Comparison of ENCODE assay signal across 19 cellular contexts in the genomic region with DNA sequence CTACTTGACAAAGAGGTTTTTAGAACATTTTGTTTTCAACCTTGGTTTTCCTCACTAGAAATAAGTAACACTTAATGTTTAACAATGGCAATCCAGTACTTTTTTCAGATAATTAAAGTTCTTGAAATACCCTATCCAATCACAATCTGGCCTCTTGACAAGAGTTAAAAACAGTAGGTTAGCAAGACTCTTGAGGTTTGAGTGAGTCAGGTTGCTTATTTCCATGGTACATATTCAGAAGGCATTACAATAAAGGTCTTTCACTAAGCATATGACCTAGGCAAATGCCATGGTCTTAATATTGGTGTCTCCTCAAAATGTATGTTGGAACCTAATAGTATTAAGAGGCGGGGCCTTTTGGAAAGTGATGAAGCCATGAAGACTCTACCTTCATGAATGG. TPM values are rescaled to one million over a fixed set of nuclear protein-coding genes. Genes with fewer than 3 reads are reported as not detected.
"Had no signal": no experiment of that assay in that cellular context is flagged by ENCODE, and none has a peak within 500 bp of the region (broad histone marks: within the 10 kb centered on the region; RNA-seq: fewer than 3 reads in every experiment).

No MANE protein-coding gene starts in this region.

- H3K4me2 ChIP-seq: neural progenitor cell had no signal

- H3K27ac ChIP-seq: adrenal gland, cardiac muscle cell, esophagus muscularis mucosa, neural progenitor cell, prostate gland, thoracic aorta, upper lobe of left lung had no signal

- H3K9me3 ChIP-seq: adrenal gland, esophagus muscularis mucosa, prostate gland, thoracic aorta, upper lobe of left lung had no signal

- DNase-seq: activated CD4-positive, alpha-beta T cell treated with anti-CD3 and anti-CD28 coated beads, Interleukin-2, amount 10 ng/mL, durations not matched to agents 7 days and 5 days; activated CD8-positive, alpha-beta memory T cell treated with anti-CD3 and anti-CD28 coated beads for 24 hours; activated effector memory CD4-positive, alpha-beta T cell treated with anti-CD3 and anti-CD28 coated beads, Interleukin-2, amount 50 U/mL, for 16 hours; activated naive CD4-positive, alpha-beta T cell treated with anti-CD3 and anti-CD28 coated beads, Interleukin-2, amount 50 U/mL, for 16 hours; activated T-cell treated with anti-CD3 and anti-CD28 coated beads, Interleukin-2, amount 50 U/mL, for 72 hours; adrenal gland; effector CD8-positive, alpha-beta T cell; mesendoderm; naive thymus-derived CD4-positive, alpha-beta T cell; right cardiac atrium; upper lobe of left lung had no signal

- H3K4me1 ChIP-seq: neural progenitor cell, prostate gland, upper lobe of left lung had no signal

- H3K27me3 ChIP-seq: adrenal gland, cardiac muscle cell, esophagus muscularis mucosa, neural progenitor cell, upper lobe of left lung had no signal

- ATAC-seq: activated CD4-positive, CD25-positive, alpha-beta regulatory T cell treated with anti-CD3 and anti-CD28 coated beads, Interleukin-2, amount 50 U/mL, for 24 hours; activated T-cell treated with anti-CD3 and anti-CD28 coated beads, Interleukin-2, amount 50 U/mL, for 72 hours; naive thymus-derived CD4-positive, alpha-beta T cell; right cardiac atrium had no signal

- H2AFZ ChIP-seq: neural progenitor cell had no signal

- H3K36me3 ChIP-seq: adrenal gland, cardiac muscle cell, esophagus muscularis mucosa, neural progenitor cell, prostate gland, thoracic aorta, upper lobe of left lung had no signal

- H3K4me3 ChIP-seq: adrenal gland, cardiac muscle cell, esophagus muscularis mucosa, neural progenitor cell, prostate gland, skin epidermis, upper lobe of left lung had no signal

- H3K9ac ChIP-seq: neural progenitor cell had no signal

RNA-seq across cellular contexts. Expression of gene SUCNR1, which starts 5.6 kb away (rescaled TPM):
- total RNA-seq: activated CD4-positive, alpha-beta T cell treated with anti-CD3 and anti-CD28 coated beads, Interleukin-2, amount 10 ng/mL, durations not matched to agents 7 days and 5 days; cardiac muscle cell; osteocyte; prostate gland had no signal
- polyA plus RNA-seq: cardiac muscle cell; naive thymus-derived CD4-positive, alpha-beta T cell had no signal
